Comparison of ENCODE assay signal across 11 cellular contexts in the genomic region with DNA sequence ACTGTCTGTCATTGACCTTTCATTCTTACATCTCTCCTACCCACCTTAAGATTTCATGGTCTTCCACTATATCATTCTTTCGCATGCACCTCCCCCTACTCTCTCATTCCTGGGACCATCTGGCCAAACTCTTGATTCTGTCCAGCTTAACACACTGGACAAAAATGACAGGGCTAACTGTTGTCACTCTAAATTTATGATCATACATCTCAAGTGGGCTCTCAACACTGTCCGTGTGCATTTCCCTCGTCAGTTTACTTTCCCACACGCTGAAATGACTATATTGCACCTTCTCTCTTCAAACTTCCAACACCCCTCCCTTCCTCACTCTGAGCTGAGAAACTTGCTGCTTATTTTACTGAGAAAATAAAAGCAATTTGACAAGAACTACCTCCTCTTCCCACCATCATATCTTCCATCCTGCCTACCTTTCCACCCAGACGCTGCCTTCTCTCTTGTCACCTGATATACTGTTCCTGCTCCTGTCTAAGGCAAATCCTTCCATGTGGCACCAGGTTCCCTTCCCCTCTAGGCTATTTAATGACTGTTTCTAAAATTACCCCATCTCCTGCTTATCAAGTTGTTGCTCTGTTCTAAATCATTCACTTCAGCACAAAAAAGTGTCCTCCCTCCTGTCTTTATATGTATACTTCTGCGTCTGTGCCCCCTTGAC. TPM values are rescaled to one million over a fixed set of nuclear protein-coding genes. Genes with fewer than 3 reads are reported as not detected.
DNase-seq lines count a peak whose midpoint lies in the region; ATAC-seq, FAIRE-seq and TF ChIP-seq lines count a peak whose summit lies in the region.
"Had no signal": no experiment of that assay in that cellular context is flagged by ENCODE, and none has a peak within 500 bp of the region (broad histone marks: within the 10 kb centered on the region; RNA-seq: fewer than 3 reads in every experiment).

No MANE protein-coding gene starts in this region.

- ATAC-seq in GM19452 (IDR thresholded peaks at IDR 0.05; ENCODE audit: unreplicated experiment), result no peak
- ATAC-seq in HepG2, result no peak

- H3K4me1 Mint-ChIP-seq in activated naive CD4-positive, alpha-beta T cell treated with anti-CD3 and anti-CD28 coated beads, Interleukin-2, amount 10 ng/mL, durations not matched to agents 7 days and 5 days, result peaks cover 40% of the 10 kb centered on the region
- H3K4me1 Mint-ChIP-seq in activated naive CD8-positive, alpha-beta T cell (ENCODE audit: low read depth), result peaks cover 38% of the 10 kb centered on the region

- no peaks in the 10 kb centered on the region for H3K36me3 Mint-ChIP-seq in activated naive CD4-positive, alpha-beta T cell treated with anti-CD3 and anti-CD28 coated beads, Interleukin-2, amount 10 ng/mL, durations not matched to agents 7 days and 5 days
- no peaks in the 10 kb centered on the region for H3K36me3 Mint-ChIP-seq in activated naive CD8-positive, alpha-beta T cell
- H3K36me3 Mint-ChIP-seq: neural progenitor cell had no signal

- peaks cover 20% of the 10 kb centered on the region for H3K4me1 ChIP-seq in muscle layer of colon (ENCODE audit: insufficient read depth, low read length)
- H3K4me1 ChIP-seq in tibial nerve, result peaks cover 5 to 43% (median 31%) of the 10 kb centered on the region in 4 donors
- H3K4me1 ChIP-seq in HepG2 (ENCODE audit: insufficient read depth, low read length), result peaks cover 29% of the 10 kb centered on the region

- no peaks in the 10 kb centered on the region for H3K79me2 ChIP-seq in HepG2 (ENCODE audit: insufficient read depth, low read length)

- intact Hi-C loops in HepG2 (cut with micrococcal nuclease; ENCODE audit: unreplicated experiment), result no loop called here

- H3K27me3 ChIP-seq in muscle layer of colon (ENCODE audit: control insufficient read depth in 1 of 2, insufficient read depth in 2 of 2, low read length in 2 of 2), result no peaks in the 10 kb centered on the region
- H3K27me3 ChIP-seq in tibial nerve, result no peaks in the 10 kb centered on the region
- peaks cover 0 to 7% of the 10 kb centered on the region in 2 experiments; a peak in 2 of 5 replicates for H3K27me3 ChIP-seq in HepG2 (ENCODE audit: control insufficient read depth in 1 of 2, insufficient read depth in 2 of 2, low read length in 2 of 2)

- H3K9me3 ChIP-seq in muscle layer of colon (ENCODE audit: low read length), result no peaks in the 10 kb centered on the region
- no peaks in the 10 kb centered on the region for H3K9me3 ChIP-seq in tibial nerve
- no peaks in the 10 kb centered on the region for H3K9me3 ChIP-seq in HepG2 (ENCODE audit: low read length)

- TF ChIP-seq RAD21 in HepG2 (CRISPR knock-in tag; IDR thresholded peaks at IDR 0.05), result no peak

- FAIRE-seq in HepG2 (lab: Jason Lieb, UNC), result no peak
- FAIRE-seq: colon had no signal

- CTCF ChIA-PET in activated naive CD4-positive, alpha-beta T cell treated with anti-CD3 and anti-CD28 coated beads, Interleukin-2, amount 10 ng/mL, durations not matched to agents 7 days and 5 days (lab: Charles Lee), result interaction anchor here (2.0 kb wide), 1 partner anchor 180 kb away, joined by 13 read pairs; no protein-coding TSS in a partner anchor
- CTCF ChIA-PET in HepG2 (lab: Yijun Ruan, JAX; ENCODE audit: low intra/inter-chr PET ratio, low total read pairs), result no interaction called here

- no peak overlapping the region for H3K4me2 ChIP-seq in HepG2 (ENCODE audit: low read depth, low read length)

- H3K4me3 ChIP-seq in muscle layer of colon (ENCODE audit: low read depth in 1 of 2, low read length in 2 of 2), result no peak overlapping the region
- H3K4me3 ChIP-seq in tibial nerve, result no peak overlapping the region
- H3K4me3 ChIP-seq in HepG2 (replicated peaks in 1 of 3; ENCODE audit: insufficient read depth in 1 of 3, low read depth in 2 of 3, low read length in 3 of 3), result no peak overlapping the region
- H3K4me3 ChIP-seq: neural progenitor cell had no signal

- H3K4me3 Mint-ChIP-seq in activated naive CD4-positive, alpha-beta T cell treated with anti-CD3 and anti-CD28 coated beads, Interleukin-2, amount 10 ng/mL, durations not matched to agents 7 days and 5 days, result no peak overlapping the region
- peak overlapping the region; percentile 96 for H3K4me3 Mint-ChIP-seq in activated naive CD8-positive, alpha-beta T cell

- POLR2A ChIA-PET in HepG2 (lab: Yijun Ruan, JAX), result interaction anchor here (2.0 to 4.9 kb wide), 4 partner anchors 11 to 57 kb away, joined by 7 to 79 read pairs (median 44); no protein-coding TSS in a partner anchor

- peaks cover 10% of the 10 kb centered on the region for H3K27me3 Mint-ChIP-seq in activated naive CD4-positive, alpha-beta T cell treated with anti-CD3 and anti-CD28 coated beads, Interleukin-2, amount 10 ng/mL, durations not matched to agents 7 days and 5 days
- H3K27me3 Mint-ChIP-seq in activated naive CD8-positive, alpha-beta T cell, result no peaks in the 10 kb centered on the region

- 71 to 77% methylated on average over 6 of the region's 6 CpGs for WGBS in tibial nerve, 2 donors
- WGBS in HepG2 (ENCODE audit: low lambda C conversion rate), result 81% methylated on average over 6 of the region's 6 CpGs

- peak overlapping the region; percentile 97 for H3K27ac Mint-ChIP-seq in activated naive CD4-positive, alpha-beta T cell treated with anti-CD3 and anti-CD28 coated beads, Interleukin-2, amount 10 ng/mL, durations not matched to agents 7 days and 5 days
- peak overlapping the region; percentile 100 for H3K27ac Mint-ChIP-seq in activated naive CD8-positive, alpha-beta T cell
- H3K27ac Mint-ChIP-seq: neural progenitor cell had no signal

- H4K20me1 ChIP-seq in HepG2 (ENCODE audit: insufficient read depth, low read length), result no peaks in the 10 kb centered on the region

- H3K36me3 ChIP-seq in muscle layer of colon (ENCODE audit: insufficient read depth, low read length) (no peaks in the 10 kb centered on the region), tibial nerve (no peaks in the 10 kb centered on the region), HepG2 (replicated peaks in 1 of 2; ENCODE audit: control insufficient read depth in 1 of 2, insufficient read depth in 2 of 2, low read length in 2 of 2) (no peaks in the 10 kb centered on the region)
- H3K36me3 ChIP-seq: neural progenitor cell had no signal

- TF ChIP-seq POLR2A in tibial nerve (IDR thresholded peaks at IDR 0.05) (no peak), HepG2 (IDR thresholded peaks at IDR 0.05; ENCODE audit: insufficient read depth in 1 of 2, low read depth in 2 of 2, low read length in 2 of 2) (no peak)

- no peak overlapping the region for H2AFZ ChIP-seq in HepG2 (ENCODE audit: low read length)
- H2AFZ ChIP-seq: neural progenitor cell had no signal

- in situ Hi-C loops in HepG2 (cut with HindIII; ENCODE audit: extremely low pct_ligation_motif_present, low pct_unique_long_range_greater_than_20kb), result no loop called here

- H3K27ac ChIP-seq in muscle layer of colon (ENCODE audit: low read depth, low read length), result peak overlapping the region; percentile 99
- peak overlapping the region; percentile 98 to 100 (median 100) for H3K27ac ChIP-seq in tibial nerve
- no peak overlapping the region for H3K27ac ChIP-seq in HepG2 (ENCODE audit: extremely low read length, insufficient read depth, low read length)
- H3K27ac ChIP-seq: neural progenitor cell had no signal

- no TSS peak for BruUV-seq in HepG2 (replicated peaks; lab: Mats Ljungman, UMichigan)

- no peaks in the 10 kb centered on the region for H3K9me3 Mint-ChIP-seq in activated naive CD4-positive, alpha-beta T cell treated with anti-CD3 and anti-CD28 coated beads, Interleukin-2, amount 10 ng/mL, durations not matched to agents 7 days and 5 days
- no peaks in the 10 kb centered on the region for H3K9me3 Mint-ChIP-seq in activated naive CD8-positive, alpha-beta T cell (ENCODE audit: low read depth)
- H3K9me3 Mint-ChIP-seq: neural progenitor cell had no signal

- no peak for DNase-seq in activated naive CD4-positive, alpha-beta T cell treated with anti-CD3 and anti-CD28 coated beads, Interleukin-2, amount 10 ng/mL, durations not matched to agents 7 days and 5 days
- no peak for DNase-seq in activated naive CD4-positive, alpha-beta T cell treated with Interleukin-2 at 50 U/mL for 16 hours
- DNase-seq in tibial nerve (ENCODE audit: low spot score in 2 of 2), result no peak
- DNase-seq in T1000 (lab: John Stamatoyannopoulos, UW), result no peak
- DNase-seq in HepG2 (ENCODE audit: low spot score), result no peak
- DNase-seq: activated CD4-positive, alpha-beta T cell treated with anti-CD3 and anti-CD28 coated beads, Interleukin-2, amount 50 U/mL, for 48 hours had no signal

- TF ChIP-seq CTCF in tibial nerve (IDR thresholded peaks at IDR 0.05) (no peak), HepG2 (CRISPR knock-in tag; IDR thresholded peaks at IDR 0.05) (no peak)

- TF ChIP-seq EP300 in tibial nerve (IDR thresholded peaks at IDR 0.05) (no peak), HepG2 (IDR thresholded peaks at IDR 0.05; ENCODE audit: low read depth in 2 of 2, low read length in 2 of 2) (no peak), HepG2 (CRISPR knock-in tag; IDR thresholded peaks at IDR 0.05; ENCODE audit: borderline replicate concordance) (no peak)

- H3K9ac ChIP-seq in muscle layer of colon (ENCODE audit: low read length) (no peak overlapping the region), HepG2 (ENCODE audit: insufficient read depth, low read depth, low read length) (no peak overlapping the region)
- H3K9ac ChIP-seq: neural progenitor cell had no signal

RNA-seq across cellular contexts. Expression of a gene that starts 8.1 kb away (rescaled TPM):
- 100 to 1,000 TPM; 286 to 387 (median 351) TPM for total RNA-seq in tibial nerve
- 5.7 and 7.2 TPM in 2 replicates for total RNA-seq in HepG2 (2016; rRNA removed; fragmentation: Illumina TruSeq; extraction: Trizol)
- total RNA-seq in HepG2 (2016; cell fraction: cytosol; rRNA removed; fragmentation: Illumina TruSeq; extraction: Trizol; ENCODE audit: low read depth), result 0.79 and 0.81 TPM in 2 replicates
- 5.6 and 6.3 TPM in 2 replicates for total RNA-seq in HepG2 (2016; cell fraction: insoluble cytoplasmic fraction; rRNA removed; fragmentation: Illumina TruSeq; extraction: Trizol)
- 3.6 and 4.2 TPM in 2 replicates for total RNA-seq in HepG2 (2016; cell fraction: membrane; rRNA removed; fragmentation: Illumina TruSeq; extraction: Trizol)
- 6.0 and 6.2 TPM in 2 replicates for total RNA-seq in HepG2 (2016; cell fraction: nucleus; rRNA removed; fragmentation: Illumina TruSeq; extraction: Trizol)
- polyA plus RNA-seq in HepG2 (2011; rRNA removed), result 7.1 and 7.2 TPM in 2 replicates
- 5.3 and 5.8 TPM in 2 replicates for polyA plus RNA-seq in HepG2 (2011; cell fraction: cytosol; rRNA removed)
- 3.3 and 4.2 TPM in 2 replicates for polyA plus RNA-seq in HepG2 (2011; cell fraction: nucleus; rRNA removed)
- 8.3 and 8.5 TPM in 2 replicates for polyA plus RNA-seq in HepG2 (2012)
- polyA plus RNA-seq in HepG2 (2016; cell fraction: cytosol; fragmentation: Illumina TruSeq; extraction: Trizol; ENCODE audit: low read depth), result 0.36 and 0.37 TPM in 2 replicates
- 7.0 TPM in 2 replicates for polyA plus RNA-seq in HepG2 (2016; cell fraction: insoluble cytoplasmic fraction; fragmentation: Illumina TruSeq; extraction: Trizol; ENCODE audit: low read depth)
- 1.6 and 2.0 TPM in 2 replicates for polyA plus RNA-seq in HepG2 (2016; cell fraction: membrane; fragmentation: Illumina TruSeq; extraction: Trizol; ENCODE audit: low read depth)
- polyA plus RNA-seq in HepG2 (2016; cell fraction: nucleus; fragmentation: Illumina TruSeq; extraction: Trizol; ENCODE audit: insufficient read depth, low read depth), result 6.3 and 7.1 TPM in 2 replicates
- polyA minus RNA-seq in HepG2 (2011; rRNA and poly(A)+ RNA removed; ENCODE audit: low replicate concordance), result 2.5 and 9.7 TPM in 2 replicates
- polyA minus RNA-seq in HepG2 (2011; cell fraction: cytosol; rRNA and poly(A)+ RNA removed), result 7.8 and 8.0 TPM in 2 replicates
- polyA minus RNA-seq in HepG2 (2011; cell fraction: nucleus; rRNA and poly(A)+ RNA removed), result 6.2 and 7.5 TPM in 2 replicates

Comparison
In these comparisons a context has a peak if more than half of its experiments do, and no peak if none do; other contexts are left out.
1. RNA of a gene that starts 8.1 kb away (total RNA-seq): 286 to 387 TPM in tibial nerve; 0.79 to 7.2 TPM in HepG2; every median in the first group is over 10 times any median in the second.